In the genomic region with DNA sequence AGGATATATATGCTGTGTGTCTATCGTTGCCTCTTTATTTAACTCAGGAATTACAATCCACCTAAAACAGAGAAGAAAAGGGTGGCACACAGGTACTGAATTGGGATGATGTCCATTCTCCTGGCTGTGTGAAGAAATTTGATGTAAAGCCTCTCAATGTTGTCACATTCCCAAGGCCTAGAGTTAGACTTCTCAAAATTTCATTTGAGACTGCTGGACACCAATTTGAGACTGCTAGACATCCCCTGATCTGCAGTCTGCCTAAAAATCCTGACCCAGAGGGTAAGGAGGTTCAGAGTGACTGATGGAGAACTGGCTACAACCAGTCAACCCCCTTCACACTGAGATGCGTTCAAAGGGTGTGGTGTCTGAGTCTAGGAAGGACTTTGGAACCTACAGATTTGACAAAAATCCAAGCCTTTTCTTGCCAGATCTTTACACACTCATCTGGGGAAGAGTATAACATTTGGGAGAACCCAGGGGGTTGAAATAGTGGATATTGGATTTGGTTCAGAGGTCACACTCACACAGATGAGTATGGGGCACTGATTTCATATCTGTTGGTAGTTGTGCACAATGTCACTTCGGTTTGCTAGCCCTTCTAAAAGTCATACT, we compare ENCODE assay signal across 1 cellular context.
TF ChIP-seq lines count a peak whose summit lies in the region.

No MANE protein-coding gene starts in this region.

TF ChIP-seq in GM23338, 12 proteins besides CTCF, POLR2A, EP300 and RAD21 (continued from another document):
- TF ChIP-seq, protein P1, sequence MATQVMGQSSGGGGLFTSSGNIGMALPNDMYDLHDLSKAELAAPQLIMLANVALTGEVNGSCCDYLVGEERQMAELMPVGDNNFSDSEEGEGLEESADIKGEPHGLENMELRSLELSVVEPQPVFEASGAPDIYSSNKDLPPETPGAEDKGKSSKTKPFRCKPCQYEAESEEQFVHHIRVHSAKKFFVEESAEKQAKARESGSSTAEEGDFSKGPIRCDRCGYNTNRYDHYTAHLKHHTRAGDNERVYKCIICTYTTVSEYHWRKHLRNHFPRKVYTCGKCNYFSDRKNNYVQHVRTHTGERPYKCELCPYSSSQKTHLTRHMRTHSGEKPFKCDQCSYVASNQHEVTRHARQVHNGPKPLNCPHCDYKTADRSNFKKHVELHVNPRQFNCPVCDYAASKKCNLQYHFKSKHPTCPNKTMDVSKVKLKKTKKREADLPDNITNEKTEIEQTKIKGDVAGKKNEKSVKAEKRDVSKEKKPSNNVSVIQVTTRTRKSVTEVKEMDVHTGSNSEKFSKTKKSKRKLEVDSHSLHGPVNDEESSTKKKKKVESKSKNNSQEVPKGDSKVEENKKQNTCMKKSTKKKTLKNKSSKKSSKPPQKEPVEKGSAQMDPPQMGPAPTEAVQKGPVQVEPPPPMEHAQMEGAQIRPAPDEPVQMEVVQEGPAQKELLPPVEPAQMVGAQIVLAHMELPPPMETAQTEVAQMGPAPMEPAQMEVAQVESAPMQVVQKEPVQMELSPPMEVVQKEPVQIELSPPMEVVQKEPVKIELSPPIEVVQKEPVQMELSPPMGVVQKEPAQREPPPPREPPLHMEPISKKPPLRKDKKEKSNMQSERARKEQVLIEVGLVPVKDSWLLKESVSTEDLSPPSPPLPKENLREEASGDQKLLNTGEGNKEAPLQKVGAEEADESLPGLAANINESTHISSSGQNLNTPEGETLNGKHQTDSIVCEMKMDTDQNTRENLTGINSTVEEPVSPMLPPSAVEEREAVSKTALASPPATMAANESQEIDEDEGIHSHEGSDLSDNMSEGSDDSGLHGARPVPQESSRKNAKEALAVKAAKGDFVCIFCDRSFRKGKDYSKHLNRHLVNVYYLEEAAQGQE (IDR thresholded peaks at IDR 0.05; ENCODE audit: unreplicated experiment): no peak
